ENCODE assay signal across 8 cellular contexts in the genomic region with DNA sequence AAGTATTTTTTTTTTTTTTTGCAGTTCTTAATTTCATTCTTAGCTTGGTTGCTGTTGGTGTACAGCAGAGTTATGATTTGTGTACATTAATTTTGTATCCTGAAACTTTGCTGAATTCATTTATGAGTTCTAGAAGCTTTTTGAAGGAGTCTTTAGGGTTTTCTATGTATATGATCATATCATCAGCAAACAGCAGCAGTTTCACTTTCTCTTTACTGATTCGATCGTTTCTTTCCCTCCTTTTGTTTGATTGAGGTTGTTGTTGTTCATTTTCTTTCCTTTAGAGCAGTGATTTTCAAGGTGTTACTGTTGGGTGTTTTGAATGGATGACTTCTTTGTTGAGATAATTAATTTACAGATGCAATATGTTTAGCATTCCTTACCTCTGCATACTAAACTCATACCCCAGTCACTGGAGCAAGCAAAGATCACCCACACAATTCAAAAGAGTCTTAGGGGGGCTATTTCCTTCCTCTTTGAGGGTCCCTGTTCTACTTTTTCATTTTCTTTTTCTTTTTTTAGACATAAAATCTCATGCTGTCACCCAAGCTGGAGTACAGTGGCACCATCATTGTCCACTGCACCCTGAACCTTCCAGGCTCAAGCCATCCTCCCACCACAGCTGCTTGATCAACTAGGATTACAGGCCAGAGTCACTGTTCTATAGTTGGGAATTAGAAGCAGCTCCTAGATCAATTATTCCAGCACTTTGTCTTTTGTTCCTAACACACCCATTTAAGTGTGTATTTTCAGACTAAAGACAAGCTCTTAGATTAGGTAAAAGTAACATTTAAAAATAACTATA.
DNase-seq lines count a peak whose midpoint lies in the region; ATAC-seq and TF ChIP-seq lines count a peak whose summit lies in the region.
"Not testable (repeated sequence)": the region's sequence is repeated elsewhere in the genome, so short reads cannot be mapped to it uniquely, and the experiment has no call there.

No MANE protein-coding gene starts in this region.

- not testable (repeated sequence) for H3K4me1 Mint-ChIP-seq in activated CD4-positive, alpha-beta T cell treated with anti-CD3 and anti-CD28 coated beads, Interleukin-2, amount 10 ng/mL, durations not matched to agents 24 days and 14 days; activated naive CD4-positive, alpha-beta T cell treated with anti-CD3 and anti-CD28 coated beads, Interleukin-2, amount 10 ng/mL, durations not matched to agents 7 days and 5 days; effector memory CD8-positive, alpha-beta T cell (ENCODE audit: low read depth in 2 of 2)

- POLR2A ChIA-PET in OCI-LY7 (lab: Charles Lee): not testable (repeated sequence)

- not testable (repeated sequence) for H3K9me3 Mint-ChIP-seq in activated CD4-positive, alpha-beta T cell treated with anti-CD3 and anti-CD28 coated beads, Interleukin-2, amount 10 ng/mL, durations not matched to agents 24 days and 14 days; activated naive CD4-positive, alpha-beta T cell treated with anti-CD3 and anti-CD28 coated beads, Interleukin-2, amount 10 ng/mL, durations not matched to agents 7 days and 5 days
- peaks cover 2 to 13% of the 10 kb centered on the region in 2 donors for H3K9me3 Mint-ChIP-seq in effector memory CD8-positive, alpha-beta T cell

- intact Hi-C loops in OCI-LY7 (cut with micrococcal nuclease; ENCODE audit: unreplicated experiment); activated CD4-positive, alpha-beta T cell treated with anti-CD3 and anti-CD28 coated beads, Interleukin-2, amount 10 ng/mL, durations not matched to agents 24 days and 14 days (cut with micrococcal nuclease): not testable (repeated sequence)

- H4K20me1 ChIP-seq in BLaER1 treated with 17β-estradiol and CSF1 and Interleukin-3, amounts not matched to agents 10 nM and 100 nM; OCI-LY7 (ENCODE audit: insufficient read depth, low read length); osteoblast (ENCODE audit: insufficient read depth, low read length): not testable (repeated sequence)

- peak; percentile 68 for ATAC-seq in GM18511 (IDR thresholded peaks at IDR 0.05; ENCODE audit: unreplicated experiment)
- peak; percentile 53 for ATAC-seq in HG03432 (IDR thresholded peaks at IDR 0.05; ENCODE audit: unreplicated experiment)
- not testable (repeated sequence) for ATAC-seq in effector memory CD8-positive, alpha-beta T cell (replicated peaks)

- not testable (repeated sequence) for H3K9me2 ChIP-seq in OCI-LY7 (ENCODE audit: insufficient read depth, low read length)

- H3K4me3 Mint-ChIP-seq in activated CD4-positive, alpha-beta T cell treated with anti-CD3 and anti-CD28 coated beads, Interleukin-2, amount 10 ng/mL, durations not matched to agents 24 days and 14 days: peak overlapping the region; percentile 86
- peak overlapping the region; percentile 71 for H3K4me3 Mint-ChIP-seq in activated naive CD4-positive, alpha-beta T cell treated with anti-CD3 and anti-CD28 coated beads, Interleukin-2, amount 10 ng/mL, durations not matched to agents 7 days and 5 days
- peak overlapping the region; percentile 35 to 61 for H3K4me3 Mint-ChIP-seq in effector memory CD8-positive, alpha-beta T cell

- peak overlapping the region; percentile 60 to 82 (median 73); a peak in 21 of 22 replicates for H3K4me2 ChIP-seq in BLaER1 treated with 17β-estradiol and CSF1 and Interleukin-3, amounts not matched to agents 10 nM and 100 nM
- peak overlapping the region; percentile 68 for H3K4me2 ChIP-seq in OCI-LY7 (ENCODE audit: low read length)
- H3K4me2 ChIP-seq in osteoblast (ENCODE audit: insufficient read depth, low read length): peak overlapping the region; percentile 52

- peak overlapping the region in 9 of 10 experiments; percentile 6 to 53 (median 39); a peak in 11 of 20 replicates for H3K4me3 ChIP-seq in BLaER1 treated with 17β-estradiol and CSF1 and Interleukin-3, amounts not matched to agents 10 nM and 100 nM
- peak overlapping the region; percentile 59 for H3K4me3 ChIP-seq in OCI-LY7 (ENCODE audit: low read depth, low read length, poor library complexity, severe bottlenecking)
- H3K4me3 ChIP-seq in osteoblast (ENCODE audit: insufficient read depth, low read length): peak overlapping the region; percentile 50

- peaks cover 13% of the 10 kb centered on the region for H3K27me3 Mint-ChIP-seq in activated CD4-positive, alpha-beta T cell treated with anti-CD3 and anti-CD28 coated beads, Interleukin-2, amount 10 ng/mL, durations not matched to agents 24 days and 14 days
- H3K27me3 Mint-ChIP-seq in activated naive CD4-positive, alpha-beta T cell treated with anti-CD3 and anti-CD28 coated beads, Interleukin-2, amount 10 ng/mL, durations not matched to agents 7 days and 5 days: peaks cover 15% of the 10 kb centered on the region
- H3K27me3 Mint-ChIP-seq in effector memory CD8-positive, alpha-beta T cell: not testable (repeated sequence)

- TF ChIP-seq CTCF in OCI-LY7 (conservative IDR thresholded peaks at IDR 0.05; ENCODE audit: low read length); osteoblast (IDR thresholded peaks at IDR 0.05; ENCODE audit: extremely low read depth, low read depth, low read length): not testable (repeated sequence)

- peak overlapping the region in 9 of 11 experiments; percentile 23 to 64 (median 49); a peak in 8 of 22 replicates for H3K9ac ChIP-seq in BLaER1 treated with 17β-estradiol and CSF1 and Interleukin-3, amounts not matched to agents 10 nM and 100 nM

- H3K27ac ChIP-seq in BLaER1 treated with 17β-estradiol and CSF1 and Interleukin-3, amounts not matched to agents 10 nM and 100 nM: peak overlapping the region in 9 of 11 experiments; percentile 21 to 61 (median 34); a peak in 11 of 22 replicates
- not testable (repeated sequence) for H3K27ac ChIP-seq in OCI-LY7 (ENCODE audit: low read depth, low read length, poor library complexity, severe bottlenecking); osteoblast (ENCODE audit: low read depth, low read length)

- H3K27me3 ChIP-seq in BLaER1 treated with 17β-estradiol and CSF1 and Interleukin-3, amounts not matched to agents 10 nM and 100 nM; osteoblast (ENCODE audit: insufficient read depth, low read length): not testable (repeated sequence)

- H3K27ac Mint-ChIP-seq in activated CD4-positive, alpha-beta T cell treated with anti-CD3 and anti-CD28 coated beads, Interleukin-2, amount 10 ng/mL, durations not matched to agents 24 days and 14 days: peak overlapping the region; percentile 74
- peak overlapping the region; percentile 84 for H3K27ac Mint-ChIP-seq in activated naive CD4-positive, alpha-beta T cell treated with anti-CD3 and anti-CD28 coated beads, Interleukin-2, amount 10 ng/mL, durations not matched to agents 7 days and 5 days
- H3K27ac Mint-ChIP-seq in effector memory CD8-positive, alpha-beta T cell: peak overlapping the region in 1 of 2 donors; percentile 38

- not testable (repeated sequence) for H3K36me3 Mint-ChIP-seq in activated CD4-positive, alpha-beta T cell treated with anti-CD3 and anti-CD28 coated beads, Interleukin-2, amount 10 ng/mL, durations not matched to agents 24 days and 14 days (ENCODE audit: low read depth); activated naive CD4-positive, alpha-beta T cell treated with anti-CD3 and anti-CD28 coated beads, Interleukin-2, amount 10 ng/mL, durations not matched to agents 7 days and 5 days; effector memory CD8-positive, alpha-beta T cell (ENCODE audit: insufficient read depth)

- DNase-seq in OCI-LY7 (ENCODE audit: low spot score): peak; percentile 16
- not testable (repeated sequence) for DNase-seq in activated CD4-positive, alpha-beta T cell treated with anti-CD3 and anti-CD28 coated beads, Interleukin-2, amount 10 ng/mL, durations not matched to agents 24 days and 14 days; activated naive CD4-positive, alpha-beta T cell treated with anti-CD3 and anti-CD28 coated beads, Interleukin-2, amount 10 ng/mL, durations not matched to agents 7 days and 5 days; effector memory CD8-positive, alpha-beta T cell; osteoblast (ENCODE audit: insufficient read length, low spot score, missing footprints)

- not testable (repeated sequence) for BruUV-seq in OCI-LY7 (replicated peaks; lab: Mats Ljungman, UMichigan)

- H3K36me3 ChIP-seq in BLaER1 treated with 17β-estradiol and CSF1 and Interleukin-3, amounts not matched to agents 10 nM and 100 nM; OCI-LY7 (ENCODE audit: insufficient read depth, low read length); osteoblast (ENCODE audit: insufficient read depth, low read length): not testable (repeated sequence)

- not testable (repeated sequence) for H3K9me3 ChIP-seq in BLaER1 treated with 17β-estradiol and CSF1 and Interleukin-3, amounts not matched to agents 10 nM and 100 nM (replicated peaks in 1 of 11); OCI-LY7 (ENCODE audit: low read length); osteoblast (ENCODE audit: low read depth, low read length)

- H3K79me2 ChIP-seq in OCI-LY7 (ENCODE audit: insufficient read depth, low read depth, low read length); osteoblast (ENCODE audit: insufficient read depth, low read length): not testable (repeated sequence)

- CTCF ChIA-PET in OCI-LY7 (lab: Charles Lee; ENCODE audit: unreplicated experiment); activated naive CD4-positive, alpha-beta T cell treated with anti-CD3 and anti-CD28 coated beads, Interleukin-2, amount 10 ng/mL, durations not matched to agents 7 days and 5 days (lab: Charles Lee): not testable (repeated sequence)

- not testable (repeated sequence) for H3K4me1 ChIP-seq in BLaER1 treated with 17β-estradiol and CSF1 and Interleukin-3, amounts not matched to agents 10 nM and 100 nM; OCI-LY7 (ENCODE audit: insufficient read depth, low read length, poor library complexity, severe bottlenecking); osteoblast (ENCODE audit: insufficient read depth, low read length)

- H2AFZ ChIP-seq in OCI-LY7 (ENCODE audit: low read length) (peak overlapping the region; percentile 87), osteoblast (ENCODE audit: low read length) (peak overlapping the region; percentile 41)
